30 cellular contexts compared by ENCODE assay signal in the genomic region with DNA sequence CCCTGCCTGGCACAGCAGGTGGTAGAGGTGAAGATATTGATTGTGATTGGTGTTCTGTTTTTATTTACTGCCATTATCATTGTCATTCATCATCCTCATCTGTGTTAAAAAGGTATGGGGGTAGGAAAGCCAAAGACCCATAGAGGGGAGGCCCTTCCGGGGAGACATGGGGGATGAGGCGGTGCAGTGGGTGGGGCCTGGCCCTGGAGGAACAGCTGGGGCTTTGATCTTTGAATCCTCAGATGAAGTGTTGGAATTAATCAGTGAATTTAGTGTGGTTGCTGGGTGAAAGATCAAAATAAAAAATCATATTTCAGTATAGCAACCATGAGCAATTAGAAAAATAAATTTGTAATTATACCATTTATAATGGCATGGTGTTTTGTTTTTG. TPM values are rescaled to one million over a fixed set of nuclear protein-coding genes. Genes with fewer than 3 reads are reported as not detected.
"Had no signal": no experiment of that assay in that cellular context is flagged by ENCODE, and none has a peak within 500 bp of the region (broad histone marks: within the 10 kb centered on the region; RNA-seq: fewer than 3 reads in every experiment).

No MANE protein-coding gene starts in this region.

- H3K4me3 ChIP-seq: body of pancreas, cardiac muscle cell, heart right ventricle, sigmoid colon, smooth muscle cell, thoracic aorta, upper lobe of left lung had no signal

- H3K27ac ChIP-seq: body of pancreas, cardiac muscle cell, epithelial cell of prostate, heart right ventricle, sigmoid colon, thoracic aorta, upper lobe of left lung had no signal

- H3K27me3 ChIP-seq: cardiac muscle cell, upper lobe of left lung had no signal

- H3K27ac Mint-ChIP-seq: activated B cell treated with CpG ODN at 0.5 μM for 24 hours; activated T-helper 2 cell treated with anti-CD3 and anti-CD28 coated beads, Interferon-gamma antibody, Interleukin-2, Interleukin-4, amounts not matched to agents 10 μg/mL and 5 μg/mL and 100 μg/mL, durations not matched to agents 14 hours and 24 hours and 36 hours; memory B cell; natural killer cell treated with Interleukin-12 subunit alpha and Interleukin-12 subunit beta and Interleukin-15 and Interleukin-18, amount 100 ng/mL, for 72 hours had no signal

- H3K4me2 ChIP-seq: smooth muscle cell had no signal

- H3K9me3 Mint-ChIP-seq: activated B cell treated with CpG ODN at 0.5 μM for 24 hours; activated T-cell treated with anti-CD3 and anti-CD28 coated beads, Interleukin-2, amount 50 U/mL, for 4 hours; activated T-helper 2 cell treated with anti-CD3 and anti-CD28 coated beads, Interferon-gamma antibody, Interleukin-2, Interleukin-4, amounts not matched to agents 10 μg/mL and 5 μg/mL and 100 μg/mL, durations not matched to agents 14 hours and 24 hours and 36 hours; memory B cell; natural killer cell treated with Interleukin-12 subunit alpha and Interleukin-12 subunit beta and Interleukin-15 and Interleukin-18, amount 100 ng/mL, for 72 hours had no signal

- H3K36me3 ChIP-seq: cardiac muscle cell, heart right ventricle, sigmoid colon, thoracic aorta, upper lobe of left lung had no signal

- H3K4me3 Mint-ChIP-seq: activated B cell treated with CpG ODN at 0.5 μM for 24 hours; activated T-cell treated with anti-CD3 and anti-CD28 coated beads, Interleukin-2, amount 50 U/mL, for 4 hours; memory B cell; natural killer cell treated with Interleukin-12 subunit alpha and Interleukin-12 subunit beta and Interleukin-15 and Interleukin-18, amount 100 ng/mL, for 72 hours had no signal

- H3K36me3 Mint-ChIP-seq: memory B cell; natural killer cell treated with Interleukin-12 subunit alpha and Interleukin-12 subunit beta and Interleukin-15 and Interleukin-18, amount 100 ng/mL, for 72 hours had no signal

- DNase-seq: activated B cell treated with CpG ODN at 0.5 μM for 24 hours; activated CD4-positive, alpha-beta T cell treated with anti-CD3 and anti-CD28 coated beads for 4 hours; activated CD4-positive, alpha-beta T cell treated with anti-CD3 and anti-CD28 coated beads, Interleukin-2, amount 50 U/mL, for 48 hours; activated CD8-positive, alpha-beta memory T cell treated with anti-CD3 and anti-CD28 coated beads, Interleukin-2, amount 50 U/mL, for 48 hours; activated naive CD4-positive, alpha-beta T cell treated with Interleukin-2 at 50 U/mL for 16 hours; activated T-cell treated with anti-CD3 and anti-CD28 coated beads, Interleukin-2, amount 50 U/mL, for 4 hours; body of pancreas; cortex of kidney; heart right ventricle; islet precursor cell; left cardiac atrium; sigmoid colon; stimulated activated CD4-positive, alpha-beta T cell treated with anti-CD3 and anti-CD28 coated beads, Interleukin-2, amount 100 ng/mL, for 48 hours; stimulated activated CD8-positive, alpha-beta memory T cell treated with anti-CD3 and anti-CD28 coated beads, Interleukin-4, amount 100 ng/mL, for 48 hours; stimulated activated naive CD4-positive, alpha-beta T cell; upper lobe of left lung had no signal

- ATAC-seq: activated T-cell treated with anti-CD3 and anti-CD28 coated beads, Interleukin-2, amount 50 U/mL, for 4 hours; body of pancreas; natural killer cell treated with Interleukin-12 subunit alpha and Interleukin-12 subunit beta and Interleukin-15 and Interleukin-18, amount 100 ng/mL, for 72 hours had no signal

- H3K9me3 ChIP-seq: body of pancreas, heart right ventricle, sigmoid colon, thoracic aorta, upper lobe of left lung had no signal

RNA-seq across cellular contexts. Expression of gene PTH2, which starts 7.4 kb away (rescaled TPM):
- total RNA-seq: activated B cell treated with CpG ODN at 0.5 μM for 24 hours; activated CD8-positive, alpha-beta memory T cell treated with anti-CD3 and anti-CD28 coated beads for 36 hours; activated T-cell treated with anti-CD3 and anti-CD28 coated beads, Interleukin-2, amount 50 U/mL, for 4 hours; activated T-helper 2 cell treated with anti-CD3 and anti-CD28 coated beads, Interferon-gamma antibody, Interleukin-2, Interleukin-4, amounts not matched to agents 10 μg/mL and 5 μg/mL and 100 μg/mL, durations not matched to agents 14 hours and 24 hours and 36 hours; body of pancreas; cerebellum; fibroblast of villous mesenchyme; heart right ventricle; left cardiac atrium; liver; natural killer cell treated with Interleukin-12 subunit alpha and Interleukin-12 subunit beta and Interleukin-15 and Interleukin-18, amount 100 ng/mL, for 72 hours; posterior vena cava; renal cortical epithelial cell; sigmoid colon; smooth muscle cell; T-helper 1 cell treated with Interleukin-12 subunit alpha and Interleukin-12 subunit beta and Interleukin-4 antibody, amounts not matched to agents 30 ng/mL and 1 ng/mL, for 36 hours; thoracic aorta; upper lobe of left lung had no signal
- polyA plus RNA-seq: heart right ventricle, liver, sigmoid colon, smooth muscle cell had no signal

RNA-seq across cellular contexts. Expression of gene GFY, which starts 9.4 kb away (rescaled TPM):
- total RNA-seq: activated B cell treated with CpG ODN at 0.5 μM for 24 hours; activated CD8-positive, alpha-beta memory T cell treated with anti-CD3 and anti-CD28 coated beads for 36 hours; activated T-cell treated with anti-CD3 and anti-CD28 coated beads, Interleukin-2, amount 50 U/mL, for 4 hours; activated T-helper 2 cell treated with anti-CD3 and anti-CD28 coated beads, Interferon-gamma antibody, Interleukin-2, Interleukin-4, amounts not matched to agents 10 μg/mL and 5 μg/mL and 100 μg/mL, durations not matched to agents 14 hours and 24 hours and 36 hours; body of pancreas; cerebellum; fibroblast of villous mesenchyme; heart right ventricle; left cardiac atrium; liver; natural killer cell treated with Interleukin-12 subunit alpha and Interleukin-12 subunit beta and Interleukin-15 and Interleukin-18, amount 100 ng/mL, for 72 hours; posterior vena cava; renal cortical epithelial cell; sigmoid colon; smooth muscle cell; T-helper 1 cell treated with Interleukin-12 subunit alpha and Interleukin-12 subunit beta and Interleukin-4 antibody, amounts not matched to agents 30 ng/mL and 1 ng/mL, for 36 hours; thoracic aorta; upper lobe of left lung had no signal
- polyA plus RNA-seq: liver, sigmoid colon, smooth muscle cell had no signal

RNA-seq across cellular contexts. Expression of gene SLC17A7, which starts 25.5 kb away (rescaled TPM):
- total RNA-seq: activated CD8-positive, alpha-beta memory T cell treated with anti-CD3 and anti-CD28 coated beads for 36 hours; fibroblast of villous mesenchyme; natural killer cell treated with Interleukin-12 subunit alpha and Interleukin-12 subunit beta and Interleukin-15 and Interleukin-18, amount 100 ng/mL, for 72 hours had no signal
- polyA plus RNA-seq: smooth muscle cell had no signal

RNA-seq across cellular contexts. Expression of gene KASH5, which starts 27.8 kb away (rescaled TPM):
- total RNA-seq: cerebellum; fibroblast of villous mesenchyme; heart right ventricle; left cardiac atrium; liver; posterior vena cava; renal cortical epithelial cell; sigmoid colon; smooth muscle cell; T-helper 1 cell treated with Interleukin-12 subunit alpha and Interleukin-12 subunit beta and Interleukin-4 antibody, amounts not matched to agents 30 ng/mL and 1 ng/mL, for 36 hours; thoracic aorta had no signal
- polyA plus RNA-seq: cardiac muscle cell, heart right ventricle, liver, smooth muscle cell had no signal
